17 cellular contexts compared by ENCODE assay signal in the genomic region with DNA sequence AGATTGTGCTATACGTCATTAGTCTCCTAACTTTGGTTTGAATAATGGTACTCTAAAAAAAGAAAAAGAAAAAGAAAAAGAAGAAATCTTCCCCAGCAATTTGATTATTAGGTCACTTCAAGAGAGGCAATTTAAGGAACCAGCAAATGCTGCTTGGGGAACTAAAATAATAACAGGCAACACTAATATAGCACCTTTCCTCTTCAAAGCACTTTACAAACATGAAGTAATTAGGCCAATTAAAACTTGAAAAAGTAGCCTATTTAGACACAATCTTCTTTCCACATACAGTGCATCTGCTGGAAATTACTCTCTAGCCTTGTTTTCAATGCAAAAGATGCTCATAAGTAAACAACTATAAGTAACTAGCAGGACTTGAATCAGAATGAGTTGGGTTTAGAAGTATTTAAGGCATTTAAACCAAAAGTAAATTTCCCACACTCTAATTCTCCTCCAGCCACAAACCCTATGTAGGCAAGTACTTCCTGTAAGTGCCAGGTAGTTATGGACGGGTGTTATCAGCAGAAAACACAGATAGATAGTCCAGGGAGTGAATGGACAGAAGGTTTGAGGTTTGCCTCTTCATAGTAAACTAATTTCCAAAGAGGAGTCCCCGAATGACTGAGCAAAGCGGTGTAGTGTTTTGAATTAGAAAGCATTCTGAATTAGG. TPM values are rescaled to one million over a fixed set of nuclear protein-coding genes. Genes with fewer than 3 reads are reported as not detected.
DNase-seq lines count a peak whose midpoint lies in the region; TF ChIP-seq lines count a peak whose summit lies in the region.
"Had no signal": no experiment of that assay in that cellular context is flagged by ENCODE, and none has a peak within 500 bp of the region (broad histone marks: within the 10 kb centered on the region; RNA-seq: fewer than 3 reads in every experiment).

No MANE protein-coding gene starts in this region.

- H4K8ac ChIP-seq in mesenchymal stem cell (ENCODE audit: low read length), result no peak overlapping the region

- no peak overlapping the region for H2BK5ac ChIP-seq in mesenchymal stem cell (ENCODE audit: low read depth, low read length, poor library complexity, severe bottlenecking)

- no peak for TF ChIP-seq CTCF in A673 (conservative IDR thresholded peaks at IDR 0.05; ENCODE audit: low read depth, low read length)
- no peak for TF ChIP-seq CTCF in glutamatergic neuron (IDR thresholded peaks at IDR 0.05; ENCODE audit: partially characterized antibody, unreplicated experiment)

- no peak overlapping the region for H3K27ac Mint-ChIP-seq in glutamatergic neuron (ENCODE audit: unreplicated experiment)
- H3K27ac Mint-ChIP-seq: CD4-positive, alpha-beta T cell had no signal

- H3K9ac ChIP-seq in mesenchymal stem cell (ENCODE audit: low read length), result no peak overlapping the region
- H3K9ac ChIP-seq: GM23248 had no signal

- 68% methylated on average over 3 of the region's 4 CpGs for WGBS in mesenchymal stem cell

- H2AFZ ChIP-seq in mesenchymal stem cell (ENCODE audit: low read depth, low read length), result no peak overlapping the region
- H2AFZ ChIP-seq: GM23248 had no signal

- H3K36me3 Mint-ChIP-seq in glutamatergic neuron (ENCODE audit: unreplicated experiment), result no peaks in the 10 kb centered on the region

- CTCF ChIA-PET in A673 (lab: Charles Lee), result no interaction called here

- BruUV-seq in A673 (replicated peaks; lab: Mats Ljungman, UMichigan), result no TSS peak

- no peaks in the 10 kb centered on the region for H3K4me1 Mint-ChIP-seq in glutamatergic neuron (ENCODE audit: low read depth, unreplicated experiment)

- no peak overlapping the region for H3K14ac ChIP-seq in mesenchymal stem cell (ENCODE audit: low read length in 2 of 2)

- no peak overlapping the region for H2BK120ac ChIP-seq in mesenchymal stem cell (ENCODE audit: low read depth, low read length)

- H3K18ac ChIP-seq in mesenchymal stem cell (ENCODE audit: low read depth in 1 of 2, low read length in 2 of 2), result no peak overlapping the region

- POLR2A ChIA-PET in A673 (lab: Charles Lee; ENCODE audit: low non-redundant PET), result no interaction called here

- no peak overlapping the region for H3K4ac ChIP-seq in mesenchymal stem cell (ENCODE audit: low read depth in 1 of 2, low read length in 2 of 2)

- no peaks in the 10 kb centered on the region for H3K9me3 ChIP-seq in A673 (ENCODE audit: low read depth, low read length, poor library complexity, severe bottlenecking)
- no peaks in the 10 kb centered on the region for H3K9me3 ChIP-seq in mesenchymal stem cell (ENCODE audit: control insufficient read depth, low read length)
- H3K9me3 ChIP-seq: HAP-1 had no signal

- H3K27ac ChIP-seq in A673 (ENCODE audit: low read depth, low read length, poor library complexity, severe bottlenecking) (no peak overlapping the region), mesenchymal stem cell (ENCODE audit: low read length, poor library complexity, severe bottlenecking) (no peak overlapping the region)
- H3K27ac ChIP-seq: GM23248 had no signal

- H3K4me3 Mint-ChIP-seq in glutamatergic neuron (ENCODE audit: unreplicated experiment), result no peak overlapping the region
- H3K4me3 Mint-ChIP-seq: CD4-positive, alpha-beta T cell had no signal

- H3K9me3 Mint-ChIP-seq in glutamatergic neuron (ENCODE audit: unreplicated experiment), result no peaks in the 10 kb centered on the region

- H3K23ac ChIP-seq in mesenchymal stem cell (ENCODE audit: low read length in 2 of 2), result no peak overlapping the region

- H3K4me3 ChIP-seq in A673 (ENCODE audit: low read depth, low read length, poor library complexity, severe bottlenecking) (no peak overlapping the region), mesenchymal stem cell (ENCODE audit: insufficient read depth in 1 of 2, low read depth in 1 of 2, low read length in 2 of 2) (no peak overlapping the region)
- H3K4me3 ChIP-seq: GM23248, HAP-1 had no signal

- H3K4me1 ChIP-seq in A673 (ENCODE audit: insufficient read depth, low read length, poor library complexity, severe bottlenecking), result no peaks in the 10 kb centered on the region
- H3K4me1 ChIP-seq in mesenchymal stem cell (ENCODE audit: control insufficient read depth, insufficient read depth, low read depth, low read length), result no peaks in the 10 kb centered on the region
- H3K4me1 ChIP-seq: HAP-1 had no signal

- H3K27me3 ChIP-seq in A673 (replicated peaks; ENCODE audit: insufficient read depth, low read depth, low read length, poor library complexity), result no peaks in the 10 kb centered on the region
- H3K27me3 ChIP-seq in mesenchymal stem cell (ENCODE audit: control insufficient read depth in 1 of 2, insufficient read depth in 1 of 2, low read length in 2 of 2), result no peaks in the 10 kb centered on the region

- H3K36me3 ChIP-seq in A673 (ENCODE audit: insufficient read depth, low read length, poor library complexity, severe bottlenecking) (no peaks in the 10 kb centered on the region), mesenchymal stem cell (ENCODE audit: control insufficient read depth in 1 of 2, insufficient read depth in 2 of 2, low read depth in 1 of 2, low read length in 2 of 2) (no peaks in the 10 kb centered on the region)
- H3K36me3 ChIP-seq: HAP-1 had no signal

- H2BK15ac ChIP-seq in mesenchymal stem cell (ENCODE audit: low read depth, poor library complexity, severe bottlenecking), result no peak overlapping the region

- H3K4me2 ChIP-seq in mesenchymal stem cell (ENCODE audit: low read length, poor library complexity, severe bottlenecking), result no peak overlapping the region

- H3K27me3 Mint-ChIP-seq in glutamatergic neuron (ENCODE audit: unreplicated experiment), result no peaks in the 10 kb centered on the region
- H3K27me3 Mint-ChIP-seq: CD4-positive, alpha-beta T cell had no signal

- DNase-seq in NOMO-1 treated with DMSO at 0.1 percent for 48 hours (lab: John Stamatoyannopoulos, UW; ENCODE audit: unreplicated experiment) (peak; percentile 45), NOMO-1 treated with dmso at 0.1 percent for 144 hours (lab: John Stamatoyannopoulos, UW; ENCODE audit: unreplicated experiment) (no peak), NCI-H1105 (lab: John Stamatoyannopoulos, UW) (peak; percentile 56), OCI-M1 (lab: John Stamatoyannopoulos, UW) (peak; percentile 74), renal cortical epithelial cell (ENCODE audit: low read depth) (peak; percentile 16), A673 (ENCODE audit: low spot score) (no peak), glutamatergic neuron (no peak), mesenchymal stem cell (no peak)
- DNase-seq: 8988T; ACHN; C1 segment of cervical spinal cord; CD4-positive, alpha-beta T cell; DMS79; GM23248 had no signal

- intact Hi-C loops in A673 (cut with micrococcal nuclease; ENCODE audit: unreplicated experiment), result no loop called here

- no peak overlapping the region for H4K91ac ChIP-seq in mesenchymal stem cell (ENCODE audit: low read length)

- no peaks in the 10 kb centered on the region for H3K79me1 ChIP-seq in mesenchymal stem cell (replicated peaks; ENCODE audit: low read length, poor library complexity, severe bottlenecking)

- H2BK12ac ChIP-seq in mesenchymal stem cell (ENCODE audit: low read length in 2 of 2), result no peak overlapping the region

- H2AK5ac ChIP-seq in mesenchymal stem cell (ENCODE audit: low read length, severe bottlenecking), result no peak overlapping the region

RNA-seq across cellular contexts. Expression of a gene that starts 44.5 kb away (rescaled TPM):
- total RNA-seq in renal cortical epithelial cell (0.69 and 0.89 TPM in 2 replicates), A673 (2021) (38.3 and 52.3 TPM in 2 replicates), glutamatergic neuron (ENCODE audit: unreplicated experiment) (0.64 TPM)
- polyA plus RNA-seq in mesenchymal stem cell (2013, experiment 1 of 2), result 4.1 TPM
- polyA plus RNA-seq in mesenchymal stem cell (2013, experiment 2 of 2), result 3.6 TPM
- total RNA-seq: CD4-positive, alpha-beta T cell; G401; GM23248; HT1080 had no signal
- polyA plus RNA-seq: GM23248 had no signal

Comparison
In these comparisons a context has a peak if more than half of its experiments do, and no peak if none do; other contexts are left out.
1. DNase-seq: peak in NOMO-1 treated with DMSO at 0.1 percent for 48 hours (single experiment), NCI-H1105 (single experiment), OCI-M1 (single experiment) and renal cortical epithelial cell (single experiment); none in NOMO-1 treated with dmso at 0.1 percent for 144 hours (single experiment), A673 (single experiment), glutamatergic neuron (single experiment) and mesenchymal stem cell (single experiment).
2. RNA of a gene that starts 44.5 kb away (total RNA-seq): 38.3 to 52.3 TPM in A673; 0.69 to 0.89 TPM in renal cortical epithelial cell and 0.64 TPM in glutamatergic neuron (single experiment); every median in the first group is over 10 times any median in the second.